In genomic region chr3:53242642-53243041, GRCh38 we compare ENCODE assay signal across 16 cellular contexts. TPM values are rescaled to one million over a fixed set of nuclear protein-coding genes. Genes with fewer than 3 reads are reported as not detected.
DNase-seq lines count a peak whose midpoint lies in the region; ATAC-seq, FAIRE-seq and TF ChIP-seq lines count a peak whose summit lies in the region.
"Had no signal": no experiment of that assay in that cellular context is flagged by ENCODE, and none has a peak within 500 bp of the region (broad histone marks: within the 10 kb centered on the region; RNA-seq: fewer than 3 reads in every experiment).

No MANE protein-coding gene starts in this region.

- no peak overlapping the region for H3K4me3 ChIP-seq in BLaER1
- no peak overlapping the region for H3K4me3 ChIP-seq in trophoblast cell (ENCODE audit: low read depth, low read length)
- H3K4me3 ChIP-seq: suprapubic skin had no signal

- no peak for FAIRE-seq in H54 (lab: Jason Lieb, UNC)

- peak overlapping the region; percentile 41; the same call in 1 of the 2 replicates for H3K27ac ChIP-seq in BLaER1
- peak overlapping the region; percentile 32; the same call in 1 of the 2 replicates for H3K27ac ChIP-seq in VCaP
- no peak overlapping the region for H3K27ac ChIP-seq in trophoblast cell (ENCODE audit: low read depth, low read length)
- H3K27ac ChIP-seq: foreskin keratinocyte, suprapubic skin had no signal

- WGBS in trophoblast cell (ENCODE audit: extremely low coverage, insufficient coverage, insufficient read length) = no CpG with 5 or more reads among the region's 4 CpGs

- no peak overlapping the region for H3K18ac ChIP-seq in trophoblast cell (ENCODE audit: low read length)

- no peaks in the 10 kb centered on the region for H3K27me3 ChIP-seq in BLaER1
- H3K27me3 ChIP-seq in trophoblast cell (ENCODE audit: insufficient read depth, low read length) = no peaks in the 10 kb centered on the region
- H3K27me3 ChIP-seq: foreskin keratinocyte, suprapubic skin had no signal

- H3K23ac ChIP-seq in trophoblast cell (ENCODE audit: low read length) = no peak overlapping the region

- H3K4me2 ChIP-seq in BLaER1 (no peak overlapping the region), trophoblast cell (ENCODE audit: low read length) (no peak overlapping the region)

- no peak overlapping the region for H2BK12ac ChIP-seq in trophoblast cell (ENCODE audit: low read length)

- H2BK120ac ChIP-seq in trophoblast cell (ENCODE audit: insufficient read depth, low read length, poor library complexity) = peak overlapping the region; percentile 14

- no peak overlapping the region for H3K14ac ChIP-seq in trophoblast cell (ENCODE audit: low read length)

- DNase-seq in fibroblast of peridontal ligament (ENCODE audit: extremely low read depth) = peak; percentile 30
- no peak for DNase-seq in trophoblast cell
- DNase-seq in NCI-H748 treated with DMSO at 0.1 percent for 48 hours (lab: John Stamatoyannopoulos, UW) = no peak
- DNase-seq in HCEC 1CT = no peak
- no peak for DNase-seq in H54 (ENCODE audit: insufficient read length, low spot score)
- DNase-seq: activated CD8-positive, alpha-beta memory T cell treated with anti-CD3 and anti-CD28 coated beads, Interleukin-2, amount 50 U/mL, for 48 hours; amygdala; C1 segment of cervical spinal cord; GDM1; posterior cingulate gyrus had no signal

- peak overlapping the region; percentile 28 for H2AK5ac ChIP-seq in trophoblast cell (ENCODE audit: low read length)

- H3K4ac ChIP-seq in trophoblast cell (ENCODE audit: low read depth, low read length) = peak overlapping the region; percentile 71

- H3K4me1 ChIP-seq in BLaER1 = peaks cover 21% of the 10 kb centered on the region
- peaks cover 37 to 39% of the 10 kb centered on the region in 2 experiments for H3K4me1 ChIP-seq in trophoblast cell (ENCODE audit: control insufficient read depth in 1 of 2, insufficient read depth in 2 of 2, low read length in 2 of 2)

- H4K20me1 ChIP-seq in BLaER1 = peaks cover 100% of the 10 kb centered on the region

- H2BK5ac ChIP-seq in trophoblast cell (ENCODE audit: low read depth, low read length, poor library complexity) = peak overlapping the region; percentile 12

- no peak overlapping the region for H2AFZ ChIP-seq in trophoblast cell (ENCODE audit: insufficient read depth, low read length, poor library complexity)

- H3K9ac ChIP-seq in BLaER1 = 0 out of 2 replicates have a peak overlapping the region, but pooled peaks have one; percentile 1
- no peak overlapping the region for H3K9ac ChIP-seq in trophoblast cell (ENCODE audit: low read length)

- peaks cover 99% of the 10 kb centered on the region for H3K36me3 ChIP-seq in BLaER1
- H3K36me3 ChIP-seq in trophoblast cell (ENCODE audit: control insufficient read depth in 1 of 2, insufficient read depth in 2 of 2, low read length in 2 of 2) = peaks cover 53 to 59% of the 10 kb centered on the region in 2 experiments

- H3K79me2 ChIP-seq in trophoblast cell (ENCODE audit: control insufficient read depth, insufficient read depth, low read length, poor library complexity) = peaks cover 33% of the 10 kb centered on the region

- H3K9me3 ChIP-seq in BLaER1 (peaks cover 14% of the 10 kb centered on the region), trophoblast cell (ENCODE audit: insufficient read depth, low read depth, low read length) (no peaks in the 10 kb centered on the region)
- H3K9me3 ChIP-seq: suprapubic skin had no signal

- peaks cover 2% of the 10 kb centered on the region for H3K79me1 ChIP-seq in trophoblast cell (ENCODE audit: low read length)

- ATAC-seq in GM19035 (IDR thresholded peaks at IDR 0.05; ENCODE audit: unreplicated experiment) = no peak
- ATAC-seq: left lobe of liver had no signal

- H4K8ac ChIP-seq in trophoblast cell (ENCODE audit: low read depth, low read length) = no peak overlapping the region

- no peak for TF ChIP-seq CTCF in VCaP (conservative IDR thresholded peaks at IDR 0.05)

- H4K91ac ChIP-seq in trophoblast cell (ENCODE audit: low read depth, low read length) = peak overlapping the region; percentile 17

- no peak for TF ChIP-seq POLR2A in H54 (IDR thresholded peaks at IDR 0.05; ENCODE audit: low read depth, low read length)

- H4K12ac ChIP-seq in trophoblast cell (ENCODE audit: low read depth, low read length) = no peak overlapping the region

RNA-seq across cellular contexts. Expression of gene TKT, which starts 13.2 kb away (rescaled TPM):
- 527 and 539 TPM in 2 replicates for polyA plus RNA-seq in trophoblast cell (2013)
